Comparison of ENCODE assay signal across 21 cellular contexts in the genomic region with DNA sequence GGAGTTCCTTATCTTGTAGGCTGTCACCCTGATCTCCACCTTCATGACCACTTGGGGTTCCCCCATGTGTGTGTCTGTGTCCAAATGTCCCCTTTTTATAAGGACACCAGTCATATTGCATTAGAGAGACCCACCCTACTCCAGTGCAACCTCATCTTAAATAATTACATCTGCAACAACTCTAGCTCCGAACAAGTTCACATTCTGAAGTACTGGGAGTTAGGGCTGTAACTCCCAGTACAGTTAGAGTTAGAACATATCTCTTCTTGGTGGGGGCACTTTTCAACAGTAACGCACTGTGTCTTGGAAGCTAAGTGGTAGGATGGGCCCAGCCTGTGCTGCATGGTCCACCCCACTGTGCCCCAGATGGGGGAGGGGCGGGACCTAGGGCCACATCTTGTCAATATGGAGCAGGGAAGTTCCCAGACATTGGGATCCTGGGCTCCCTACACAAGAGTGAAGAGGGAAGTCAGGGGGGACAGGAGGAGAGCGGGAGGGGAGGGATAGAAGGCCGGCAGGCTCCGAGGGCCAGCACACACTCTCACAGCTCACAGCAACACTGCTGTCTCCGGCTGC. TPM values are rescaled to one million over a fixed set of nuclear protein-coding genes. Genes with fewer than 3 reads are reported as not detected.
DNase-seq lines count a peak whose midpoint lies in the region; ATAC-seq, FAIRE-seq and TF ChIP-seq lines count a peak whose summit lies in the region.
"Had no signal": no experiment of that assay in that cellular context is flagged by ENCODE, and none has a peak within 500 bp of the region (broad histone marks: within the 10 kb centered on the region; RNA-seq: fewer than 3 reads in every experiment).

No MANE protein-coding gene starts in this region.

- no peak overlapping the region for H3K4me3 ChIP-seq in rectal smooth muscle tissue (ENCODE audit: low read length)
- H3K4me3 ChIP-seq: A549, BLaER1, GM12878, GM23248 had no signal

- peaks cover 15% of the 10 kb centered on the region for H3K9me3 Mint-ChIP-seq in WTC11

- ATAC-seq in Right ventricle myocardium inferior = peak; percentile 54
- ATAC-seq in WTC11 = peak; percentile 34; the same call in 1 of the 2 replicates
- ATAC-seq: A549, GM12878 had no signal

- peak overlapping the region; percentile 3 for H3K27ac ChIP-seq in rectal smooth muscle tissue (ENCODE audit: low read depth, low read length)
- H3K27ac ChIP-seq: A549, BLaER1, GM23248, KMS-11 had no signal

- TF ChIP-seq POLR2A in GM12892 (IDR thresholded peaks at IDR 0.05; ENCODE audit: low read depth, low read length) = no peak

- CTCF ChIA-PET in WTC11 (lab: Charles Lee) = no interaction called here

- in situ Hi-C loops in G401 (cut with HindIII; ENCODE audit: low sequenced_read_pairs) = no loop called here

- no peak overlapping the region for H3K9ac ChIP-seq in rectal smooth muscle tissue (ENCODE audit: low read length)
- H3K9ac ChIP-seq: BLaER1, GM23248, KMS-11 had no signal

- DNase-seq in Right ventricle myocardium inferior (ENCODE audit: missing footprints) (no peak), cardiac septum (ENCODE audit: low spot score) (no peak), WTC11 (ENCODE audit: low spot score) (no peak), mesenteric fat pad (ENCODE audit: low spot score) (peak; percentile 75), G401 (ENCODE audit: low spot score) (no peak), GM12892 (ENCODE audit: insufficient read length) (no peak), NCI-H748 treated with DMSO at 0.1 percent for 48 hours (lab: John Stamatoyannopoulos, UW) (no peak)
- DNase-seq: CD4-positive, alpha-beta memory T cell; GM23248; MV-4-11; NCI-H187; NCI-H2107; NCI-H2227 treated with DMSO at 0.1 percent for 48 hours; NCI-H524; RPMI8226 had no signal

- H3K36me3 Mint-ChIP-seq in WTC11 = peaks cover 10% of the 10 kb centered on the region; the same call in 1 of the 2 replicates
- H3K36me3 Mint-ChIP-seq: CD4-positive, alpha-beta memory T cell had no signal

- TF ChIP-seq CTCF in WTC11 (IDR thresholded peaks at IDR 0.05) = no peak

- no peaks in the 10 kb centered on the region for H3K36me3 ChIP-seq in rectal smooth muscle tissue (ENCODE audit: control insufficient read depth, insufficient read depth, low read length)
- H3K36me3 ChIP-seq: BLaER1 had no signal

- POLR2A ChIA-PET in WTC11 (lab: Charles Lee) = no interaction called here

- H3K27me3 ChIP-seq in rectal smooth muscle tissue (ENCODE audit: control insufficient read depth, insufficient read depth, low read length) = peaks cover 2% of the 10 kb centered on the region
- H3K27me3 ChIP-seq: BLaER1 had no signal

- no peaks in the 10 kb centered on the region; the same call in 1 of the 2 replicates for H3K27me3 Mint-ChIP-seq in WTC11 (ENCODE audit: low read depth)

- H3K4me1 Mint-ChIP-seq in WTC11 = peaks cover 14% of the 10 kb centered on the region
- H3K4me1 Mint-ChIP-seq: CD4-positive, alpha-beta memory T cell had no signal

- no peak for FAIRE-seq in GM12892 (lab: Jason Lieb, UNC)
- FAIRE-seq: A549, GM12878, GM19239 had no signal

- H3K27ac Mint-ChIP-seq in WTC11 = no peak overlapping the region
- H3K27ac Mint-ChIP-seq: CD4-positive, alpha-beta memory T cell had no signal

- peaks cover 2% of the 10 kb centered on the region for H3K4me1 ChIP-seq in rectal smooth muscle tissue (ENCODE audit: control insufficient read depth, insufficient read depth, low read length)
- H3K4me1 ChIP-seq: A549, BLaER1 had no signal

- H3K4me3 Mint-ChIP-seq in WTC11 = no peak overlapping the region
- H3K4me3 Mint-ChIP-seq: CD4-positive, alpha-beta memory T cell had no signal

- intact Hi-C loops in Right ventricle myocardium inferior (cut with DNase I) (no loop called here), cardiac septum (cut with DNase I) (no loop called here)

TF ChIP-seq in WTC11, 78 proteins besides CTCF, POLR2A, EP300 and RAD21:
- TF ChIP-seq ZNF121 (CRISPR knock-in tag; IDR thresholded peaks at IDR 0.05) = no peak
- no peak for TF ChIP-seq FOXJ3 (CRISPR knock-in tag; IDR thresholded peaks at IDR 0.05; ENCODE audit: borderline replicate concordance)
- no peak for TF ChIP-seq NR3C1 (CRISPR knock-in tag; conservative IDR thresholded peaks at IDR 0.05; ENCODE audit: low read depth)
- no peak for TF ChIP-seq PRRX2 (CRISPR knock-in tag; IDR thresholded peaks at IDR 0.05)
- TF ChIP-seq, protein P1, sequence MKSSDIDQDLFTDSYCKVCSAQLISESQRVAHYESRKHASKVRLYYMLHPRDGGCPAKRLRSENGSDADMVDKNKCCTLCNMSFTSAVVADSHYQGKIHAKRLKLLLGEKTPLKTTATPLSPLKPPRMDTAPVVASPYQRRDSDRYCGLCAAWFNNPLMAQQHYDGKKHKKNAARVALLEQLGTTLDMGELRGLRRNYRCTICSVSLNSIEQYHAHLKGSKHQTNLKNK (CRISPR knock-in tag; IDR thresholded peaks at IDR 0.05) = no peak
- TF ChIP-seq ELF4 (CRISPR knock-in tag; IDR thresholded peaks at IDR 0.05; ENCODE audit: low read depth) = no peak
- no peak for TF ChIP-seq SP1 (CRISPR knock-in tag; conservative IDR thresholded peaks at IDR 0.05)
- TF ChIP-seq ERG (CRISPR knock-in tag; IDR thresholded peaks at IDR 0.05) = no peak
- TF ChIP-seq, protein P2, sequence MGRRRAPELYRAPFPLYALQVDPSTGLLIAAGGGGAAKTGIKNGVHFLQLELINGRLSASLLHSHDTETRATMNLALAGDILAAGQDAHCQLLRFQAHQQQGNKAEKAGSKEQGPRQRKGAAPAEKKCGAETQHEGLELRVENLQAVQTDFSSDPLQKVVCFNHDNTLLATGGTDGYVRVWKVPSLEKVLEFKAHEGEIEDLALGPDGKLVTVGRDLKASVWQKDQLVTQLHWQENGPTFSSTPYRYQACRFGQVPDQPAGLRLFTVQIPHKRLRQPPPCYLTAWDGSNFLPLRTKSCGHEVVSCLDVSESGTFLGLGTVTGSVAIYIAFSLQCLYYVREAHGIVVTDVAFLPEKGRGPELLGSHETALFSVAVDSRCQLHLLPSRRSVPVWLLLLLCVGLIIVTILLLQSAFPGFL (CRISPR knock-in tag; IDR thresholded peaks at IDR 0.05; ENCODE audit: borderline replicate concordance) = no peak
- no peak for TF ChIP-seq PRDM15 (CRISPR knock-in tag; IDR thresholded peaks at IDR 0.05)
- TF ChIP-seq ZNF232 (CRISPR knock-in tag; IDR thresholded peaks at IDR 0.05) = no peak
- TF ChIP-seq ATF3 (CRISPR knock-in tag; conservative IDR thresholded peaks at IDR 0.05) = no peak

RNA-seq across cellular contexts. Expression of gene KLF15, which starts 42.0 kb away (rescaled TPM):
- total RNA-seq in Right ventricle myocardium inferior (33.0 TPM), cardiac septum (11.5 TPM), WTC11 (2021) (12.1 to 14.7 TPM (median 13.0 TPM) in 3 replicates), mesenteric fat pad (53.8 TPM)
- total RNA-seq in G401 (2014; rRNA removed; shearing (Covaris generic)) = 5.9 and 8.7 TPM in 2 replicates
- polyA plus RNA-seq in GM12892 (2012; ENCODE audit: missing spikeins) = not detected
- polyA plus RNA-seq: A549; CD4-positive, alpha-beta memory T cell; GM12878 had no signal
